ENCODE assay signal across 14 cellular contexts in genomic region chr11:61071880-61072279, GRCh38. TPM values are rescaled to one million over a fixed set of nuclear protein-coding genes. Genes with fewer than 3 reads are reported as not detected.
DNase-seq lines count a peak whose midpoint lies in the region; ATAC-seq and TF ChIP-seq lines count a peak whose summit lies in the region.
"Had no signal": no experiment of that assay in that cellular context is flagged by ENCODE, and none has a peak within 500 bp of the region (broad histone marks: within the 10 kb centered on the region; RNA-seq: fewer than 3 reads in every experiment).

No MANE protein-coding gene starts in this region.

- peak; percentile 29 for DNase-seq in activated CD4-positive, CD25-positive, alpha-beta regulatory T cell treated with anti-CD3 and anti-CD28 coated beads, Interleukin-2, amount 50 U/mL, for 72 hours
- DNase-seq in T-cell = no peak
- DNase-seq in foreskin melanocyte = peak; percentile 9
- DNase-seq in gastrocnemius medialis = no peak
- DNase-seq in stimulated activated CD4-positive, alpha-beta T cell treated with anti-CD3 and anti-CD28 coated beads, Interleukin-1b, Interleukin-23, amount 100 ng/mL, for 48 hours = no peak
- no peak for DNase-seq in SKM-1 treated with dmso at 0.1 percent for 144 hours (lab: John Stamatoyannopoulos, UW; ENCODE audit: unreplicated experiment)
- DNase-seq: DMS53, HCEC 1CT, NCI-H187 treated with DMSO at 0.1 percent for 48 hours had no signal

- CTCF ChIA-PET in T-cell (lab: Charles Lee) = interaction anchor here (0.5 to 1.6 kb wide), 5 partner anchors 7 to 102 kb away, joined by 3 to 6 read pairs (median 3); no protein-coding TSS in a partner anchor

- TF ChIP-seq POLR2A in gastrocnemius medialis (IDR thresholded peaks at IDR 0.05) = no peak

- TF ChIP-seq CTCF in gastrocnemius medialis (IDR thresholded peaks at IDR 0.05 in 4 of 5, conservative IDR thresholded peaks at IDR 0.05 in 1 of 5) = no peak

- peak overlapping the region in 3 of 4 donors; percentile 24 to 60 (median 25) for H3K27ac ChIP-seq in gastrocnemius medialis

- no peaks in the 10 kb centered on the region for H3K27me3 Mint-ChIP-seq in T-cell

- POLR2A ChIA-PET in T-cell (lab: Charles Lee) = interaction anchor here (0.8 to 1.3 kb wide), 3 partner anchors 11 to 30 kb away, joined by 3 to 6 read pairs (median 4); no protein-coding TSS in a partner anchor

- in situ Hi-C loops in gastrocnemius medialis (cut with MboI; ENCODE audit: low sequenced_read_pairs in 4 of 4) = no loop called here

- intact Hi-C loops in gastrocnemius medialis (cut with DNase I; ENCODE audit: low total_unique reads) = no loop called here

- H3K4me3 Mint-ChIP-seq in T-cell = peak overlapping the region in 1 of 3 donors; percentile 72

- H3K4me3 ChIP-seq in gastrocnemius medialis = no peak overlapping the region
- H3K4me3 ChIP-seq: thoracic aorta had no signal

- peaks cover 80 to 89% (median 88%) of the 10 kb centered on the region in 3 donors for H3K4me1 Mint-ChIP-seq in T-cell

- H3K27ac Mint-ChIP-seq in T-cell = peak overlapping the region; percentile 95 to 96

- peaks cover 3 to 22% of the 10 kb centered on the region in 2 donors for H3K4me1 ChIP-seq in gastrocnemius medialis

- ATAC-seq in activated CD4-positive, CD25-positive, alpha-beta regulatory T cell treated with anti-CD3 and anti-CD28 coated beads, Interleukin-2, amount 50 U/mL, for 24 hours = no peak
- no peak for ATAC-seq in T-cell (replicated peaks in 1 of 4)
- peak; percentile 40 to 65 for ATAC-seq in gastrocnemius medialis
- no peak for ATAC-seq in GM19452 (IDR thresholded peaks at IDR 0.05; ENCODE audit: unreplicated experiment)

- H3K36me3 Mint-ChIP-seq in T-cell = no peaks in the 10 kb centered on the region

- H3K9me3 Mint-ChIP-seq in T-cell = no peaks in the 10 kb centered on the region

- no peaks in the 10 kb centered on the region for H3K36me3 ChIP-seq in gastrocnemius medialis
- H3K36me3 ChIP-seq: thoracic aorta had no signal

- no peaks in the 10 kb centered on the region for H3K27me3 ChIP-seq in gastrocnemius medialis

- no peaks in the 10 kb centered on the region for H3K9me3 ChIP-seq in gastrocnemius medialis
- H3K9me3 ChIP-seq: thoracic aorta had no signal

RNA-seq across cellular contexts. Expression of gene CD5, which starts 30.4 kb away (rescaled TPM):
- total RNA-seq in T-cell = 100 to 1,000 TPM; 227 to 387 (median 255) TPM
- total RNA-seq in gastrocnemius medialis = under 1 TPM in 2 of 4 donors, not detected in 2; 0.46 to 0.53 TPM
- total RNA-seq: A172, osteocyte had no signal

Comparison
In these comparisons a context has a peak if more than half of its experiments do, and no peak if none do; other contexts are left out.
1. DNase-seq: peak in activated CD4-positive, CD25-positive, alpha-beta regulatory T cell treated with anti-CD3 and anti-CD28 coated beads, Interleukin-2, amount 50 U/mL, for 72 hours (single experiment) and foreskin melanocyte (single experiment); none in T-cell (0 of 34), gastrocnemius medialis (0 of 2), stimulated activated CD4-positive, alpha-beta T cell treated with anti-CD3 and anti-CD28 coated beads, Interleukin-1b, Interleukin-23, amount 100 ng/mL, for 48 hours (single experiment) and SKM-1 treated with dmso at 0.1 percent for 144 hours (single experiment).
2. ATAC-seq: peak in gastrocnemius medialis (2 of 2); none in activated CD4-positive, CD25-positive, alpha-beta regulatory T cell treated with anti-CD3 and anti-CD28 coated beads, Interleukin-2, amount 50 U/mL, for 24 hours (0 of 2), T-cell (0 of 4) and GM19452 (single experiment).
3. RNA of gene CD5, which starts 30.4 kb away (total RNA-seq): 227 to 387 TPM in T-cell; 0.46 to 0.53 TPM in gastrocnemius medialis; every median in the first group is over 100 times any median in the second.